8 cellular contexts compared by ENCODE assay signal in the genomic region with DNA sequence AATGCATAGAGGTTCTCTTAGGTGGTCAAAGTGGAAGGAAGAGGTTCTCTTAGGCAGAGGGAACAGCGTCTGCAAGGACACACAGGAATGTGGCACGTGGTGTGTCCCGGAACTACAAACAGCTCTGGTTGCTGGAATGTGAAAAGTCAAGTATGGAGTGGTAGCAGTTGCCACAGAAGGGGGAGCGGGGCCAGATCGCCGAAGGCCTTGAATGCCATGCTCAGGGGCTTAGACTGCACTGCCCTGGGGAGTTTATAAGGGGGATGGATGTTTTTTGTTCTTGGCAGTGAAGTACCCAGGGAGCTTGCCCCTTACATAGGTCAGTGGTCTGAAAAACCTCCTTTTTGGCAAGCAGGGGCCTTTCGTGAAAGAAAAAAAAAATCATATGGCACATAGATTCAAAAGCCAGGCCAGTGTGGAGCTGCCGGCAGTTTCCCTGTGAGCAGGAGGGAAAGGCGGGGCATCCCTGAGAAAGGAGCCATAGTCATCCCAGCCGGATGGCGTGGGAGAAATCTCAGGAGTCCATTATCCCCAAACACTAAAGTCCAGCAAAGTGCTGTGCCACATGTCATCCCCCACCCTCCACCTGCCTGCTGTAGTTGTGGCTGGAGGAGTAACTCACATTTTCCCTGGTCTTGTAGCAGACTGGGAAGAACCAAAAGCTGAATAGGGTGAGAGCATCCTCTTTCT. TPM values are rescaled to one million over a fixed set of nuclear protein-coding genes. Genes with fewer than 3 reads are reported as not detected.
DNase-seq lines count a peak whose midpoint lies in the region; ATAC-seq, FAIRE-seq and TF ChIP-seq lines count a peak whose summit lies in the region.

No MANE protein-coding gene starts in this region.

- no peaks in the 10 kb centered on the region for H3K9me3 ChIP-seq in left ventricle myocardium inferior (replicated peaks)
- no peaks in the 10 kb centered on the region for H3K9me3 ChIP-seq in K562 (replicated peaks; ENCODE audit: control insufficient read depth, insufficient read depth, low read depth, low read length)
- H3K9me3 ChIP-seq in lower lobe of right lung: no peaks in the 10 kb centered on the region
- no peaks in the 10 kb centered on the region for H3K9me3 ChIP-seq in uterus

- no peaks in the 10 kb centered on the region for H3K79me2 ChIP-seq in K562 (ENCODE audit: control insufficient read depth, insufficient read depth, low read length)

- DNase-seq in left ventricle myocardium inferior (no peak), cardiac septum (ENCODE audit: low spot score) (no peak), K562 (ENCODE audit: extremely low read depth in 1 of 4, low spot score in 3 of 4) (no peak), lower lobe of right lung (no peak), uterus (no peak), NCI-H1417 treated with DMSO at 0.1 percent for 48 hours (lab: John Stamatoyannopoulos, UW) (no peak), germinal center (ENCODE audit: low spot score) (no peak)

- TF ChIP-seq POLR2A in K562 (conservative IDR thresholded peaks at IDR 0.05) (no peak), uterus (IDR thresholded peaks at IDR 0.05) (no peak)

- no peak for FAIRE-seq in K562 (lab: Jason Lieb, UNC)

- H2AFZ ChIP-seq in K562 (ENCODE audit: low read depth, low read length): peak overlapping the region; percentile 99

- in situ Hi-C loops in K562 (cut with MboI): loop anchor here (5.0 to 25.0 kb wide), 2 partner anchors 443 to 1138 kb away; a partner anchor contains a TSS

- CTCF ChIA-PET in K562 (lab: Yijun Ruan, JAX; ENCODE audit: low intra/inter-chr PET ratio): interaction anchor here (0.8 to 2.2 kb wide), 3 partner anchors 185 to 441 kb away, joined by 3 to 25 read pairs (median 18); no protein-coding TSS in a partner anchor

- peak overlapping the region; percentile 77 for H3K4me3 ChIP-seq in left ventricle myocardium inferior
- H3K4me3 ChIP-seq in K562: peak overlapping the region; percentile 56; the same call in 1 of the 2 replicates
- peak overlapping the region; percentile 71 for H3K4me3 ChIP-seq in lower lobe of right lung
- H3K4me3 ChIP-seq in uterus: peak overlapping the region in 1 of 2 donors; percentile 71

- H3K27me3 ChIP-seq in left ventricle myocardium inferior (ENCODE audit: low read depth): no peaks in the 10 kb centered on the region
- H3K27me3 ChIP-seq in K562 (ENCODE audit: control insufficient read depth in 2 of 2, insufficient read depth in 2 of 2, low read length in 2 of 2): no peaks in the 10 kb centered on the region
- no peaks in the 10 kb centered on the region for H3K27me3 ChIP-seq in lower lobe of right lung (ENCODE audit: low read depth)
- no peaks in the 10 kb centered on the region for H3K27me3 ChIP-seq in uterus

- WGBS in K562 (ENCODE audit: insufficient coverage, low coverage, missing lambda C conversion rate): 80% methylated on average over 11 of the region's 11 CpGs

- TF ChIP-seq RAD21 in K562 (CRISPR knock-in tag; conservative IDR thresholded peaks at IDR 0.05 in 1 of 2, IDR thresholded peaks at IDR 0.05 in 1 of 2): no peak

- no peak for TF ChIP-seq EP300 in K562 (IDR thresholded peaks at IDR 0.05; ENCODE audit: low read length)

- no peak overlapping the region for H3K27ac ChIP-seq in left ventricle myocardium inferior (replicated peaks)
- H3K27ac ChIP-seq in K562 (ENCODE audit: extremely low read depth, low read depth, low read length): no peak overlapping the region
- H3K27ac ChIP-seq in lower lobe of right lung: peak overlapping the region; percentile 78
- H3K27ac ChIP-seq in uterus: peak overlapping the region; percentile 86 to 88

- peak overlapping the region in 1 of 2 experiments; percentile 96; a peak in 2 of 4 replicates for H3K9ac ChIP-seq in K562 (ENCODE audit: insufficient read depth in 1 of 2, low read depth in 2 of 2, low read length in 2 of 2)

- intact Hi-C loops in left ventricle myocardium inferior (cut with micrococcal nuclease): loop anchor here (10.0 kb wide), 1 partner anchor 180 kb away; no protein-coding TSS in a partner anchor
- intact Hi-C loops in cardiac septum (cut with DNase I): loop anchor here (5.0 kb wide), 1 partner anchor 458 kb away; a partner anchor contains a TSS
- intact Hi-C loops in K562 (cut with micrococcal nuclease): loop anchor here (5.0 to 10.0 kb wide), 4 partner anchors 113 to 1140 kb away; a partner anchor contains a TSS
- intact Hi-C loops in lower lobe of right lung (cut with DNase I): no loop called here
- intact Hi-C loops in uterus (cut with DNase I; ENCODE audit: low total_unique reads): loop anchor here (5.0 kb wide), 1 partner anchor 448 kb away; no protein-coding TSS in a partner anchor

- no peaks in the 10 kb centered on the region for H3K9me1 ChIP-seq in K562 (ENCODE audit: control insufficient read depth, insufficient read depth, low read length)

- TF ChIP-seq CTCF in left ventricle myocardium inferior (IDR thresholded peaks at IDR 0.05; ENCODE audit: borderline replicate concordance) (no peak), K562 (IDR thresholded peaks at IDR 0.05 in 2 of 3, conservative IDR thresholded peaks at IDR 0.05 in 1 of 3; ENCODE audit: insufficient read depth in 2 of 3, low read depth in 1 of 3, low read length in 3 of 3) (no peak), lower lobe of right lung (IDR thresholded peaks at IDR 0.05) (no peak), uterus (IDR thresholded peaks at IDR 0.05) (no peak)

- H3K4me1 ChIP-seq in left ventricle myocardium inferior (peaks cover 7% of the 10 kb centered on the region), K562 (replicated peaks in 1 of 2; ENCODE audit: control insufficient read depth in 2 of 2, insufficient read depth in 2 of 2, low read length in 2 of 2) (peaks cover 12 to 20% of the 10 kb centered on the region in 2 experiments; a peak in 4 of 5 replicates), lower lobe of right lung (peaks cover 13% of the 10 kb centered on the region), uterus (no peaks in the 10 kb centered on the region)

- H3K36me3 ChIP-seq in left ventricle myocardium inferior (no peaks in the 10 kb centered on the region), K562 (ENCODE audit: control insufficient read depth, insufficient read depth, low read length) (no peaks in the 10 kb centered on the region), lower lobe of right lung (no peaks in the 10 kb centered on the region), uterus (no peaks in the 10 kb centered on the region)

- no TSS peak for BruUV-seq in K562 (replicated peaks; lab: Mats Ljungman, UMichigan)

- POLR2A ChIA-PET in K562 (lab: Yijun Ruan, JAX): interaction anchor here (0.6 to 1.2 kb wide), 6 partner anchors 11 to 47 kb away, joined by 3 to 4 read pairs (median 4); no protein-coding TSS in a partner anchor

- ATAC-seq in K562: no peak
- peak; percentile 57 to 63 for ATAC-seq in lower lobe of right lung
- ATAC-seq in HG02885 (IDR thresholded peaks at IDR 0.05; ENCODE audit: poor library complexity, unreplicated experiment): no peak

- H3K4me2 ChIP-seq in K562 (ENCODE audit: insufficient read depth, low read length): peak overlapping the region; percentile 80

- no peaks in the 10 kb centered on the region for H4K20me1 ChIP-seq in K562 (replicated peaks; ENCODE audit: control insufficient read depth, insufficient read depth, low read length)

TF ChIP-seq in K562, 482 proteins besides CTCF, POLR2A, EP300 and RAD21 (continues in another document):
- TF ChIP-seq CBX2 (IDR thresholded peaks at IDR 0.05; ENCODE audit: insufficient read depth, low read length, poor library complexity, severe bottlenecking) (no peak), ELF4 (CRISPR knock-in tag; IDR thresholded peaks at IDR 0.05) (0 out of 2 replicates have a peak, but pooled peaks have one; percentile 22)
- TF ChIP-seq, protein P1, sequence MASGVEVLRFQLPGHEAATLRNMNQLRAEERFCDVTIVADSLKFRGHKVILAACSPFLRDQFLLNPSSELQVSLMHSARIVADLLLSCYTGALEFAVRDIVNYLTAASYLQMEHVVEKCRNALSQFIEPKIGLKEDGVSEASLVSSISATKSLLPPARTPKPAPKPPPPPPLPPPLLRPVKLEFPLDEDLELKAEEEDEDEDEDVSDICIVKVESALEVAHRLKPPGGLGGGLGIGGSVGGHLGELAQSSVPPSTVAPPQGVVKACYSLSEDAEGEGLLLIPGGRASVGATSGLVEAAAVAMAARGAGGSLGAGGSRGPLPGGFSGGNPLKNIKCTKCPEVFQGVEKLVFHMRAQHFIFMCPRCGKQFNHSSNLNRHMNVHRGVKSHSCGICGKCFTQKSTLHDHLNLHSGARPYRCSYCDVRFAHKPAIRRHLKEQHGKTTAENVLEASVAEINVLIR (CRISPR knock-in tag; IDR thresholded peaks at IDR 0.05): 0 out of 2 replicates have a peak, but pooled peaks have one; percentile 20

RNA-seq across cellular contexts. Expression of a gene that starts 45.4 kb away (rescaled TPM):
- total RNA-seq in left ventricle myocardium inferior (61.5 TPM), cardiac septum (67.1 TPM), K562 (2014; rRNA removed) (59.6 and 61.8 TPM in 2 replicates), K562 (2014; rRNA removed; fragmentation: Illumina TruSeq; extraction: Trizol) (46.1 and 55.9 TPM in 2 replicates), K562 (2015; rRNA removed; fragmentation: Illumina TruSeq; extraction: Trizol) (52.3 and 54.1 TPM in 2 replicates), K562 (2021) (96.9 and 98.9 TPM in 2 replicates), lower lobe of right lung (64.9 TPM), uterus (100 to 1,000 TPM in 1 of 4 donors, 10 to 100 TPM in 3; 23.1 to 116 (median 65.4) TPM)
- total RNA-seq in K562 (2011; cell fraction: chromatin; rRNA removed; ENCODE audit: low replicate concordance): 76.1 and 136 TPM in 2 replicates
- total RNA-seq in K562 (2011; cell fraction: nucleolus; rRNA removed): 56.1 and 58.7 TPM in 2 replicates
- total RNA-seq in K562 (2011; cell fraction: nucleoplasm; rRNA removed): 70.5 and 94.6 TPM in 2 replicates
- polyA plus RNA-seq in K562 (2011; rRNA removed) (180 and 239 TPM in 2 replicates), K562 (2014; fragmentation: Illumina TruSeq; extraction: Trizol) (146 and 153 TPM in 2 replicates), K562 (2014; fragmentation: Nextera tagmentation; extraction: Ambion mirVana) (10 to 100 TPM; 27.4 to 29.9 TPM), K562 (2014; rRNA removed) (93.4 and 101 TPM in 2 replicates)
- 271 and 294 TPM in 2 replicates for polyA plus RNA-seq in K562 (2011; cell fraction: cytosol; rRNA removed)
- polyA plus RNA-seq in K562 (2011; cell fraction: nucleus; rRNA removed): 85.4 and 108 TPM in 2 replicates
- polyA plus RNA-seq in K562 (2012): 81.8 and 88.5 TPM in 2 replicates
- polyA minus RNA-seq in K562 (2011; rRNA and poly(A)+ RNA removed): 199 and 207 TPM in 2 replicates
- 61.5 and 71.4 TPM in 2 replicates for polyA minus RNA-seq in K562 (2011; cell fraction: cytosol; rRNA and poly(A)+ RNA removed)
- polyA minus RNA-seq in K562 (2011; cell fraction: nucleus; rRNA and poly(A)+ RNA removed): 47.5 and 82.2 TPM in 2 replicates

Comparison
In these comparisons a context has a peak if more than half of its experiments do, and no peak if none do; other contexts are left out.
1. H3K27ac ChIP-seq: peak in lower lobe of right lung (single experiment) and uterus (2 of 2); none in left ventricle myocardium inferior (single experiment) and K562 (single experiment).
2. ATAC-seq: peak in lower lobe of right lung (2 of 2); none in K562 (single experiment) and HG02885 (single experiment).